ENCODE assay signal across 6 cellular contexts in the genomic region with DNA sequence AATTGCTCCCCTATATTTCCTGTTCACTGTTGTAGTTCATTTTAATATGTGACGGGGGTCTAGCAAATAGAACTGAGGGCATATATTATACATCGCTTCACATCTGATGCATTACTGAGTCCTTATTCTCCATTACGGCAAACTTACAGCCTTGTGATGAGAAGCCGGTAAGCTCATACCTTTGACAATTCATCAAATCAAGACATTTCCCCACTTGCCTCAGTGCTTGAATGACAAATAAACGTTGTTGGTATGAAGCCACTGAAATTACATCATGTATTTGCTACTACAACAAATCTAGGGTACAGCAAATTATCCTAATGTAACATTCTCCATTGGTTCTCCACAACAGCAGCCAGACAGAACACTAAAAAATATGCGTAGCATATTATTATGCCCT.
"Had no signal": no experiment of that assay in that cellular context is flagged by ENCODE, and none has a peak within 500 bp of the region (broad histone marks: within the 10 kb centered on the region; RNA-seq: fewer than 3 reads in every experiment).

No MANE protein-coding gene starts in this region.

- H3K27ac ChIP-seq: HL-60 had no signal

- ATAC-seq: HepG2, K562 had no signal

- H3K4me3 ChIP-seq: K562 had no signal

- DNase-seq: IMR-90, KBM-7, KG1 had no signal
